ENCODE assay signal across 8 cellular contexts in the genomic region with DNA sequence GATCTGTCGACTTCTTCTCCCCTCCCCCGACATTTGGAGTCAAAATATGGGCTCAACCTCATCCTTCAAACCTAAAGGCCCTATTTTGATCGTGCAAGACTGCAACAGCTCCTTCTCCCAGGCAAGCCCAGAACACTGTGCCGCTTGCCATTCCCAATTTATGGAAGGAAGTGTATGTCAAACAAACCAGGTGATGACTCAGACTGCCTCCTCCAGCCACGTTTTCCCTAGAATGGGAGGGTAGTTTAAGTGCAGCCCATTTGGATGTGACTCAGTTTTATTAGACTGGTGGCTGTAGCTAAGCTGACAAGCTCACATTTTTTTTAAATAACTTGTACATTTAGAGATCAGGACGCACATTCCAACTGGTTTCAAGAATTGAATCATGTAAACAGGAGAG.
DNase-seq lines count a peak whose midpoint lies in the region; ATAC-seq and TF ChIP-seq lines count a peak whose summit lies in the region.

No MANE protein-coding gene starts in this region.

- no peak overlapping the region for H3K4me3 Mint-ChIP-seq in endodermal cell

- H3K9me3 ChIP-seq in SK-N-MC (ENCODE audit: low read depth, low read length) (no peaks in the 10 kb centered on the region), endodermal cell (ENCODE audit: control insufficient read depth, low read length) (no peaks in the 10 kb centered on the region)

- H3K4me1 ChIP-seq in endodermal cell (ENCODE audit: control insufficient read depth, insufficient read depth, low read length): no peaks in the 10 kb centered on the region

- 80 to 89% methylated on average over 1 to 6 of the region's 6 CpGs for WGBS in endodermal cell (ENCODE audit: insufficient coverage in 1 of 2, insufficient read length in 1 of 2), 2 experiments

- ATAC-seq in GM19455 (IDR thresholded peaks at IDR 0.05; ENCODE audit: unreplicated experiment): no peak
- no peak for ATAC-seq in HG02763 (IDR thresholded peaks at IDR 0.05; ENCODE audit: unreplicated experiment)

- H3K4me3 ChIP-seq in GM12865 (ENCODE audit: low read depth, low read length) (peak overlapping the region; percentile 13; the same call in 1 of the 2 replicates), SK-N-MC (peak overlapping the region; percentile 67), fibroblast of mammary gland (ENCODE audit: control insufficient read depth, low read depth, low read length) (peak overlapping the region; percentile 83), retinal pigment epithelial cell (ENCODE audit: low read length) (peak overlapping the region; percentile 60), endodermal cell (ENCODE audit: low read length) (no peak overlapping the region)

- no peak for TF ChIP-seq CTCF in GM12865 (IDR thresholded peaks at IDR 0.05; ENCODE audit: insufficient read depth, low read depth, low read length, missing control alignments)
- no peak for TF ChIP-seq CTCF in fibroblast of mammary gland (conservative IDR thresholded peaks at IDR 0.05; ENCODE audit: control insufficient read depth, insufficient read depth, low read depth, low read length)
- TF ChIP-seq CTCF in retinal pigment epithelial cell (conservative IDR thresholded peaks at IDR 0.05; ENCODE audit: low read depth, low read length): no peak
- no peak for TF ChIP-seq CTCF in endodermal cell (conservative IDR thresholded peaks at IDR 0.05)

- no peaks in the 10 kb centered on the region for H3K27me3 Mint-ChIP-seq in endodermal cell (ENCODE audit: insufficient read depth)

- peaks cover 22% of the 10 kb centered on the region for H3K9me3 Mint-ChIP-seq in endodermal cell

- H3K4me1 Mint-ChIP-seq in endodermal cell: peaks cover 4% of the 10 kb centered on the region

- no peak overlapping the region for H3K27ac Mint-ChIP-seq in endodermal cell

- DNase-seq in GM12865 (ENCODE audit: low read depth) (no peak), SK-N-MC (ENCODE audit: low read depth, low spot score) (no peak), fibroblast of mammary gland (ENCODE audit: low read depth) (peak; percentile 97), retinal pigment epithelial cell (ENCODE audit: low read depth) (peak; percentile 72), retina (no peak), endodermal cell (no peak)

- H3K9ac ChIP-seq in SK-N-MC (ENCODE audit: insufficient read length): no peak overlapping the region
- no peak overlapping the region for H3K9ac ChIP-seq in endodermal cell (ENCODE audit: extremely low read depth, low read length, poor library complexity, severe bottlenecking)

- no peaks in the 10 kb centered on the region for H3K36me3 Mint-ChIP-seq in endodermal cell (ENCODE audit: low read depth)

- H3K27ac ChIP-seq in SK-N-MC (peak overlapping the region; percentile 92), endodermal cell (ENCODE audit: low read depth, low read length) (no peak overlapping the region)

- H3K27me3 ChIP-seq in endodermal cell (ENCODE audit: control insufficient read depth, insufficient read depth, low read length, poor library complexity, severe bottlenecking): no peaks in the 10 kb centered on the region

- H3K36me3 ChIP-seq in SK-N-MC (ENCODE audit: insufficient read depth, low read length) (no peaks in the 10 kb centered on the region), endodermal cell (ENCODE audit: control insufficient read depth, insufficient read depth, low read length) (peaks cover 9% of the 10 kb centered on the region)

Comparison
In these comparisons a context has a peak if more than half of its experiments do, and no peak if none do; other contexts are left out.
1. DNase-seq: peak in fibroblast of mammary gland (single experiment) and retinal pigment epithelial cell (single experiment); none in GM12865 (single experiment), SK-N-MC (single experiment), retina (single experiment) and endodermal cell (single experiment).